ENCODE assay signal across 1 cellular context in genomic region chr5:58855851-58856739, GRCh38.
TF ChIP-seq lines count a peak whose summit lies in the region.

No MANE protein-coding gene starts in this region.

TF ChIP-seq in GM12878, 131 proteins besides CTCF, POLR2A, EP300 and RAD21 (continued from another document):
- 0 out of 2 replicates have a peak, but pooled peaks have one; percentile 12 for TF ChIP-seq RUNX3 (IDR thresholded peaks at IDR 0.05; ENCODE audit: low read length)
- TF ChIP-seq CUX1 (IDR thresholded peaks at IDR 0.05; ENCODE audit: insufficient replicate concordance, low read depth, low read length) = no peak
- TF ChIP-seq SP1 (IDR thresholded peaks at IDR 0.05; ENCODE audit: low read depth, low read length) = no peak
- TF ChIP-seq CHD2 (IDR thresholded peaks at IDR 0.05; ENCODE audit: borderline replicate concordance, low read depth, low read length) = no peak
- TF ChIP-seq IKZF2 (IDR thresholded peaks at IDR 0.05) = peak; percentile 20 to 61; a peak in 2 of 4 replicates
- no peak for TF ChIP-seq CREB1 (IDR thresholded peaks at IDR 0.05; ENCODE audit: low read depth)
